1 cellular context compared by ENCODE assay signal in the genomic region with DNA sequence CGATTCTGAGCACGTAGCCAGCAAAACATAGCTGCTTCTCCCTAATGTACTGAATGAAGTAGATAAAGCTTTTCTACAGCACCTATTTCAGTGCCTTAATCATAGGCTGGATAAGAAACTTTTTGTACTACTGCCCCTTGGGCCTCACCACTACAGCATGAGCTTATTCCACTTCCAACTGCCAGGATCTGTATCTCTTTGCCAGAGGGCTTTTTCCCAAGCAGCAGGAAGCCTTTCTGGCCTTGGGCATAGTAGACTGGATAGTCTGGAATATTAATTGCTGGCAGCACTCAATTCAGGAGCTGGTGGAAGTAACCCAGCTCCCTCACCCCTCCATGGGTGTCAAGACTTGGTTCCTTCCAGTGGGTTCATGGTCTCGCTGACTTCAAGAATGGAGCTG.
TF ChIP-seq lines count a peak whose summit lies in the region.

No MANE protein-coding gene starts in this region.

TF ChIP-seq in SK-N-SH treated with all-trans-retinoic acid at 6 μM for 48 hours, 23 proteins besides CTCF, POLR2A, EP300 and RAD21 (continued from another document):
- no peak for TF ChIP-seq ZNF8 (CRISPR knock-in tag; IDR thresholded peaks at IDR 0.05)
- TF ChIP-seq RARB (CRISPR knock-in tag; IDR thresholded peaks at IDR 0.05) = no peak
- TF ChIP-seq OSR1 (CRISPR knock-in tag; IDR thresholded peaks at IDR 0.05) = no peak
TF ChIP-seq in SK-N-SH treated with all-trans-retinoic acid at 6 μM for 48 hours: peak in this region for 0.
